ENCODE assay signal across 1 cellular context in the genomic region with DNA sequence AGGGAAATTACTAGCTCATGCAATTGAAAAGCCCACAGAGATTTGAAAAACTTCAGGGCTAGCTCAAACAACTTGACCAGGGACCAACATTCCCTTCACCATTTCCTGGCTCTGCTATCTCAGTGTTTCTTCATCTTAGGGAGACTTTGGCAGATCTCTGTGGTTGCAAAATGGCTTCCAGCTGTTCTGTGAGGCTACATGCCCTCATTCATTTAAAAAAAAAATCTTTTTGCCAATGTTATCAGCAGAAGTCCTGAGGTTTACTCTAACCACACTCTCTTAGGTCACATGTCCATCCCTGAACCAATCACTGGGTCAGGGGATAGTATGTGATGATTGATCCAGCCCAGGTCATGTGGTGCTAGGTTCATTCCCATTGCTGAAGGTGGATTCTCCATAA.
A peak's percentile ranks its signal among the peaks of the same experiment; 100 is the strongest.
TF ChIP-seq lines count a peak whose summit lies in the region.

No MANE protein-coding gene starts in this region.

TF ChIP-seq in K562, 482 proteins besides CTCF, POLR2A, EP300 and RAD21 (continued from another document and continues in another):
- TF ChIP-seq L3MBTL2 (IDR thresholded peaks at IDR 0.05) (no peak), NFATC3 (IDR thresholded peaks at IDR 0.05) (no peak), JUNB (CRISPR knock-in tag; conservative IDR thresholded peaks at IDR 0.05) (no peak), ATF7 (IDR thresholded peaks at IDR 0.05) (no peak), NFE2 (IDR thresholded peaks at IDR 0.05; ENCODE audit: low read depth) (no peak), ARHGAP35 (IDR thresholded peaks at IDR 0.05; ENCODE audit: partially characterized antibody) (no peak), BCOR (IDR thresholded peaks at IDR 0.05) (no peak), KDM5B (IDR thresholded peaks at IDR 0.05; ENCODE audit: insufficient replicate concordance, low read depth, low read length) (no peak), ZNF717 (CRISPR knock-in tag; IDR thresholded peaks at IDR 0.05) (no peak), CCNT2 (IDR thresholded peaks at IDR 0.05; ENCODE audit: borderline replicate concordance, extremely low read depth, insufficient read length, low read depth, low read length) (no peak), TEAD4 (IDR thresholded peaks at IDR 0.05; ENCODE audit: low read length) (0 out of 2 replicates have a peak, but pooled peaks have one; percentile 34), TEAD4 (CRISPR knock-in tag; IDR thresholded peaks at IDR 0.05; ENCODE audit: borderline replicate concordance) (no peak), FOXA3 (CRISPR knock-in tag; conservative IDR thresholded peaks at IDR 0.05 in 1 of 2, IDR thresholded peaks at IDR 0.05 in 1 of 2) (no peak), ZNF57 (CRISPR knock-in tag; IDR thresholded peaks at IDR 0.05) (no peak), HSF4 (CRISPR knock-in tag; IDR thresholded peaks at IDR 0.05; ENCODE audit: borderline replicate concordance) (no peak), ZNF41 (CRISPR knock-in tag; conservative IDR thresholded peaks at IDR 0.05) (no peak), NFYB (IDR thresholded peaks at IDR 0.05; ENCODE audit: extremely low read depth, insufficient read length) (peak; percentile 84), ZBTB1 (CRISPR knock-in tag; IDR thresholded peaks at IDR 0.05; ENCODE audit: borderline replicate concordance, low read depth) (no peak), ZNF384 (IDR thresholded peaks at IDR 0.05; ENCODE audit: low read depth, low read length) (peak; percentile 60), RCOR1 (IDR thresholded peaks at IDR 0.05; ENCODE audit: borderline replicate concordance in 1 of 2, low read depth in 2 of 2, low read length in 2 of 2) (0 out of 4 replicates have a peak, but pooled peaks of 1 of the 2 experiments have one; percentile 20), YY1 (IDR thresholded peaks at IDR 0.05; ENCODE audit: borderline replicate concordance in 1 of 3, control insufficient read depth in 1 of 3, extremely low read depth in 1 of 3, insufficient read depth in 3 of 3, insufficient read length in 1 of 3, insufficient replicate concordance in 2 of 3, low read depth in 1 of 3, low read length in 2 of 3) (peak in 1 of 3 experiments; percentile 81), KDM1A (IDR thresholded peaks at IDR 0.05) (peak; percentile 25; a peak in 2 of 4 replicates), BDP1 (IDR thresholded peaks at IDR 0.05; ENCODE audit: insufficient read depth, insufficient read length) (no peak), FOXA1 (IDR thresholded peaks at IDR 0.05; ENCODE audit: borderline replicate concordance) (no peak), ZNF143 (CRISPR knock-in tag; IDR thresholded peaks at IDR 0.05) (no peak), RBM25 (IDR thresholded peaks at IDR 0.05; ENCODE audit: low read depth, low read length, severe bottlenecking) (peak; percentile 81), SMAD3 (CRISPR knock-in tag; conservative IDR thresholded peaks at IDR 0.05) (no peak), ZNF239 (CRISPR knock-in tag; IDR thresholded peaks at IDR 0.05) (no peak), EWSR1 (IDR thresholded peaks at IDR 0.05; ENCODE audit: borderline replicate concordance, low read depth, partially characterized antibody) (no peak)
- TF ChIP-seq, protein P1, sequence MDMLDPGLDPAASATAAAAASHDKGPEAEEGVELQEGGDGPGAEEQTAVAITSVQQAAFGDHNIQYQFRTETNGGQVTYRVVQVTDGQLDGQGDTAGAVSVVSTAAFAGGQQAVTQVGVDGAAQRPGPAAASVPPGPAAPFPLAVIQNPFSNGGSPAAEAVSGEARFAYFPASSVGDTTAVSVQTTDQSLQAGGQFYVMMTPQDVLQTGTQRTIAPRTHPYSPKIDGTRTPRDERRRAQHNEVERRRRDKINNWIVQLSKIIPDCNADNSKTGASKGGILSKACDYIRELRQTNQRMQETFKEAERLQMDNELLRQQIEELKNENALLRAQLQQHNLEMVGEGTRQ (CRISPR knock-in tag; IDR thresholded peaks at IDR 0.05): peak; percentile 89
- TF ChIP-seq, protein P2, sequence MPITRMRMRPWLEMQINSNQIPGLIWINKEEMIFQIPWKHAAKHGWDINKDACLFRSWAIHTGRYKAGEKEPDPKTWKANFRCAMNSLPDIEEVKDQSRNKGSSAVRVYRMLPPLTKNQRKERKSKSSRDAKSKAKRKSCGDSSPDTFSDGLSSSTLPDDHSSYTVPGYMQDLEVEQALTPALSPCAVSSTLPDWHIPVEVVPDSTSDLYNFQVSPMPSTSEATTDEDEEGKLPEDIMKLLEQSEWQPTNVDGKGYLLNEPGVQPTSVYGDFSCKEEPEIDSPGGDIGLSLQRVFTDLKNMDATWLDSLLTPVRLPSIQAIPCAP (CRISPR knock-in tag; IDR thresholded peaks at IDR 0.05; ENCODE audit: borderline replicate concordance): no peak
- TF ChIP-seq, protein P3, sequence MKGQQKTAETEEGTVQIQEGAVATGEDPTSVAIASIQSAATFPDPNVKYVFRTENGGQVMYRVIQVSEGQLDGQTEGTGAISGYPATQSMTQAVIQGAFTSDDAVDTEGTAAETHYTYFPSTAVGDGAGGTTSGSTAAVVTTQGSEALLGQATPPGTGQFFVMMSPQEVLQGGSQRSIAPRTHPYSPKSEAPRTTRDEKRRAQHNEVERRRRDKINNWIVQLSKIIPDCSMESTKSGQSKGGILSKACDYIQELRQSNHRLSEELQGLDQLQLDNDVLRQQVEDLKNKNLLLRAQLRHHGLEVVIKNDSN (CRISPR knock-in tag; IDR thresholded peaks at IDR 0.05): peak; percentile 93
- TF ChIP-seq, protein P4, sequence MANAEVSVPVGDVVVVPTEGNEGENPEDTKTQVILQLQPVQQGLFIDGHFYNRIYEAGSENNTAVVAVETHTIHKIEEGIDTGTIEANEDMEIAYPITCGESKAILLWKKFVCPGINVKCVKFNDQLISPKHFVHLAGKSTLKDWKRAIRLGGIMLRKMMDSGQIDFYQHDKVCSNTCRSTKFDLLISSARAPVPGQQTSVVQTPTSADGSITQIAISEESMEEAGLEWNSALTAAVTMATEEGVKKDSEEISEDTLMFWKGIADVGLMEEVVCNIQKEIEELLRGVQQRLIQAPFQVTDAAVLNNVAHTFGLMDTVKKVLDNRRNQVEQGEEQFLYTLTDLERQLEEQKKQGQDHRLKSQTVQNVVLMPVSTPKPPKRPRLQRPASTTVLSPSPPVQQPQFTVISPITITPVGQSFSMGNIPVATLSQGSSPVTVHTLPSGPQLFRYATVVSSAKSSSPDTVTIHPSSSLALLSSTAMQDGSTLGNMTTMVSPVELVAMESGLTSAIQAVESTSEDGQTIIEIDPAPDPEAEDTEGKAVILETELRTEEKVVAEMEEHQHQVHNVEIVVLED (CRISPR knock-in tag; IDR thresholded peaks at IDR 0.05): no peak
- TF ChIP-seq, protein P5, sequence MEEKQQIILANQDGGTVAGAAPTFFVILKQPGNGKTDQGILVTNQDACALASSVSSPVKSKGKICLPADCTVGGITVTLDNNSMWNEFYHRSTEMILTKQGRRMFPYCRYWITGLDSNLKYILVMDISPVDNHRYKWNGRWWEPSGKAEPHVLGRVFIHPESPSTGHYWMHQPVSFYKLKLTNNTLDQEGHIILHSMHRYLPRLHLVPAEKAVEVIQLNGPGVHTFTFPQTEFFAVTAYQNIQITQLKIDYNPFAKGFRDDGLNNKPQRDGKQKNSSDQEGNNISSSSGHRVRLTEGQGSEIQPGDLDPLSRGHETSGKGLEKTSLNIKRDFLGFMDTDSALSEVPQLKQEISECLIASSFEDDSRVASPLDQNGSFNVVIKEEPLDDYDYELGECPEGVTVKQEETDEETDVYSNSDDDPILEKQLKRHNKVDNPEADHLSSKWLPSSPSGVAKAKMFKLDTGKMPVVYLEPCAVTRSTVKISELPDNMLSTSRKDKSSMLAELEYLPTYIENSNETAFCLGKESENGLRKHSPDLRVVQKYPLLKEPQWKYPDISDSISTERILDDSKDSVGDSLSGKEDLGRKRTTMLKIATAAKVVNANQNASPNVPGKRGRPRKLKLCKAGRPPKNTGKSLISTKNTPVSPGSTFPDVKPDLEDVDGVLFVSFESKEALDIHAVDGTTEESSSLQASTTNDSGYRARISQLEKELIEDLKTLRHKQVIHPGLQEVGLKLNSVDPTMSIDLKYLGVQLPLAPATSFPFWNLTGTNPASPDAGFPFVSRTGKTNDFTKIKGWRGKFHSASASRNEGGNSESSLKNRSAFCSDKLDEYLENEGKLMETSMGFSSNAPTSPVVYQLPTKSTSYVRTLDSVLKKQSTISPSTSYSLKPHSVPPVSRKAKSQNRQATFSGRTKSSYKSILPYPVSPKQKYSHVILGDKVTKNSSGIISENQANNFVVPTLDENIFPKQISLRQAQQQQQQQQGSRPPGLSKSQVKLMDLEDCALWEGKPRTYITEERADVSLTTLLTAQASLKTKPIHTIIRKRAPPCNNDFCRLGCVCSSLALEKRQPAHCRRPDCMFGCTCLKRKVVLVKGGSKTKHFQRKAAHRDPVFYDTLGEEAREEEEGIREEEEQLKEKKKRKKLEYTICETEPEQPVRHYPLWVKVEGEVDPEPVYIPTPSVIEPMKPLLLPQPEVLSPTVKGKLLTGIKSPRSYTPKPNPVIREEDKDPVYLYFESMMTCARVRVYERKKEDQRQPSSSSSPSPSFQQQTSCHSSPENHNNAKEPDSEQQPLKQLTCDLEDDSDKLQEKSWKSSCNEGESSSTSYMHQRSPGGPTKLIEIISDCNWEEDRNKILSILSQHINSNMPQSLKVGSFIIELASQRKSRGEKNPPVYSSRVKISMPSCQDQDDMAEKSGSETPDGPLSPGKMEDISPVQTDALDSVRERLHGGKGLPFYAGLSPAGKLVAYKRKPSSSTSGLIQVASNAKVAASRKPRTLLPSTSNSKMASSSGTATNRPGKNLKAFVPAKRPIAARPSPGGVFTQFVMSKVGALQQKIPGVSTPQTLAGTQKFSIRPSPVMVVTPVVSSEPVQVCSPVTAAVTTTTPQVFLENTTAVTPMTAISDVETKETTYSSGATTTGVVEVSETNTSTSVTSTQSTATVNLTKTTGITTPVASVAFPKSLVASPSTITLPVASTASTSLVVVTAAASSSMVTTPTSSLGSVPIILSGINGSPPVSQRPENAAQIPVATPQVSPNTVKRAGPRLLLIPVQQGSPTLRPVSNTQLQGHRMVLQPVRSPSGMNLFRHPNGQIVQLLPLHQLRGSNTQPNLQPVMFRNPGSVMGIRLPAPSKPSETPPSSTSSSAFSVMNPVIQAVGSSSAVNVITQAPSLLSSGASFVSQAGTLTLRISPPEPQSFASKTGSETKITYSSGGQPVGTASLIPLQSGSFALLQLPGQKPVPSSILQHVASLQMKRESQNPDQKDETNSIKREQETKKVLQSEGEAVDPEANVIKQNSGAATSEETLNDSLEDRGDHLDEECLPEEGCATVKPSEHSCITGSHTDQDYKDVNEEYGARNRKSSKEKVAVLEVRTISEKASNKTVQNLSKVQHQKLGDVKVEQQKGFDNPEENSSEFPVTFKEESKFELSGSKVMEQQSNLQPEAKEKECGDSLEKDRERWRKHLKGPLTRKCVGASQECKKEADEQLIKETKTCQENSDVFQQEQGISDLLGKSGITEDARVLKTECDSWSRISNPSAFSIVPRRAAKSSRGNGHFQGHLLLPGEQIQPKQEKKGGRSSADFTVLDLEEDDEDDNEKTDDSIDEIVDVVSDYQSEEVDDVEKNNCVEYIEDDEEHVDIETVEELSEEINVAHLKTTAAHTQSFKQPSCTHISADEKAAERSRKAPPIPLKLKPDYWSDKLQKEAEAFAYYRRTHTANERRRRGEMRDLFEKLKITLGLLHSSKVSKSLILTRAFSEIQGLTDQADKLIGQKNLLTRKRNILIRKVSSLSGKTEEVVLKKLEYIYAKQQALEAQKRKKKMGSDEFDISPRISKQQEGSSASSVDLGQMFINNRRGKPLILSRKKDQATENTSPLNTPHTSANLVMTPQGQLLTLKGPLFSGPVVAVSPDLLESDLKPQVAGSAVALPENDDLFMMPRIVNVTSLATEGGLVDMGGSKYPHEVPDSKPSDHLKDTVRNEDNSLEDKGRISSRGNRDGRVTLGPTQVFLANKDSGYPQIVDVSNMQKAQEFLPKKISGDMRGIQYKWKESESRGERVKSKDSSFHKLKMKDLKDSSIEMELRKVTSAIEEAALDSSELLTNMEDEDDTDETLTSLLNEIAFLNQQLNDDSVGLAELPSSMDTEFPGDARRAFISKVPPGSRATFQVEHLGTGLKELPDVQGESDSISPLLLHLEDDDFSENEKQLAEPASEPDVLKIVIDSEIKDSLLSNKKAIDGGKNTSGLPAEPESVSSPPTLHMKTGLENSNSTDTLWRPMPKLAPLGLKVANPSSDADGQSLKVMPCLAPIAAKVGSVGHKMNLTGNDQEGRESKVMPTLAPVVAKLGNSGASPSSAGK (IDR thresholded peaks at IDR 0.05): no peak
- TF ChIP-seq, protein P6, sequence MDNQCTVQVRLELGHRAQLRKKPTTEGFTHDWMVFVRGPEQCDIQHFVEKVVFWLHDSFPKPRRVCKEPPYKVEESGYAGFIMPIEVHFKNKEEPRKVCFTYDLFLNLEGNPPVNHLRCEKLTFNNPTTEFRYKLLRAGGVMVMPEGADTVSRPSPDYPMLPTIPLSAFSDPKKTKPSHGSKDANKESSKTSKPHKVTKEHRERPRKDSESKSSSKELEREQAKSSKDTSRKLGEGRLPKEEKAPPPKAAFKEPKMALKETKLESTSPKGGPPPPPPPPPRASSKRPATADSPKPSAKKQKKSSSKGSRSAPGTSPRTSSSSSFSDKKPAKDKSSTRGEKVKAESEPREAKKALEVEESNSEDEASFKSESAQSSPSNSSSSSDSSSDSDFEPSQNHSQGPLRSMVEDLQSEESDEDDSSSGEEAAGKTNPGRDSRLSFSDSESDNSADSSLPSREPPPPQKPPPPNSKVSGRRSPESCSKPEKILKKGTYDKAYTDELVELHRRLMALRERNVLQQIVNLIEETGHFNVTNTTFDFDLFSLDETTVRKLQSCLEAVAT (IDR thresholded peaks at IDR 0.05): 0 out of 4 replicates have a peak, but pooled peaks of 1 of the 2 experiments have one; percentile 22
- TF ChIP-seq, protein P7, sequence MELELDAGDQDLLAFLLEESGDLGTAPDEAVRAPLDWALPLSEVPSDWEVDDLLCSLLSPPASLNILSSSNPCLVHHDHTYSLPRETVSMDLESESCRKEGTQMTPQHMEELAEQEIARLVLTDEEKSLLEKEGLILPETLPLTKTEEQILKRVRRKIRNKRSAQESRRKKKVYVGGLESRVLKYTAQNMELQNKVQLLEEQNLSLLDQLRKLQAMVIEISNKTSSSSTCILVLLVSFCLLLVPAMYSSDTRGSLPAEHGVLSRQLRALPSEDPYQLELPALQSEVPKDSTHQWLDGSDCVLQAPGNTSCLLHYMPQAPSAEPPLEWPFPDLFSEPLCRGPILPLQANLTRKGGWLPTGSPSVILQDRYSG (tag; conservative IDR thresholded peaks at IDR 0.05; ENCODE audit: low read depth): no peak
- TF ChIP-seq, protein P8, sequence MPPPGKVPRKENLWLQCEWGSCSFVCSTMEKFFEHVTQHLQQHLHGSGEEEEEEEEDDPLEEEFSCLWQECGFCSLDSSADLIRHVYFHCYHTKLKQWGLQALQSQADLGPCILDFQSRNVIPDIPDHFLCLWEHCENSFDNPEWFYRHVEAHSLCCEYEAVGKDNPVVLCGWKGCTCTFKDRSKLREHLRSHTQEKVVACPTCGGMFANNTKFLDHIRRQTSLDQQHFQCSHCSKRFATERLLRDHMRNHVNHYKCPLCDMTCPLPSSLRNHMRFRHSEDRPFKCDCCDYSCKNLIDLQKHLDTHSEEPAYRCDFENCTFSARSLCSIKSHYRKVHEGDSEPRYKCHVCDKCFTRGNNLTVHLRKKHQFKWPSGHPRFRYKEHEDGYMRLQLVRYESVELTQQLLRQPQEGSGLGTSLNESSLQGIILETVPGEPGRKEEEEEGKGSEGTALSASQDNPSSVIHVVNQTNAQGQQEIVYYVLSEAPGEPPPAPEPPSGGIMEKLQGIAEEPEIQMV (tag; conservative IDR thresholded peaks at IDR 0.05; ENCODE audit: low read depth): no peak
